1 cellular context compared by ENCODE assay signal in the genomic region with DNA sequence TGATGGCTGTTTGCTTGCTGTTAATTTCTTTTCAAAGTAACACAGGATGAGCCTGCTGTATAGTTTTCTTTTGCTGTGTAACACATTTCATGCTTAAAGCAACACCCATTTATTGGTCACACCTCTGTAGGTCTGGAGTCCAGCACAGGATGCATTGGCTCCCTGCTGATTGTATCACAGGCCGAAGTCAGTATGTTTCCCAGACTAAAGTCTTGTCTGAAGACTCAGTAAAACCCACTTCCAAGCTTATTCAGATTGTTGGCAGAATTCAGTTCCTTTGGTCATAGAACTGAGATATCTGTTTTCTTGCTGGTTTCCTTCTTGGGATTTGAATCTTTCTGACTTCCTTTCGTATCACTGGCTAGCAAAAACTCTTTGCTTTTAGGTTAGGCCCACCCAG.
TF ChIP-seq lines count a peak whose summit lies in the region.

No MANE protein-coding gene starts in this region.

TF ChIP-seq in GM12878, 131 proteins besides CTCF, POLR2A, EP300 and RAD21:
- no peak for TF ChIP-seq BMI1 (IDR thresholded peaks at IDR 0.05; ENCODE audit: borderline replicate concordance)
- no peak for TF ChIP-seq SMC3 (IDR thresholded peaks at IDR 0.05; ENCODE audit: borderline replicate concordance, low read length)
- TF ChIP-seq POU2F2 (IDR thresholded peaks at IDR 0.05; ENCODE audit: borderline replicate concordance, low read depth, low read length), result 0 out of 3 replicates have a peak, but pooled peaks have one; percentile 14
- no peak for TF ChIP-seq SUPT20H (IDR thresholded peaks at IDR 0.05; ENCODE audit: borderline replicate concordance, control insufficient read depth, low read depth, low read length)
